Comparison of ENCODE assay signal across 13 cellular contexts in the genomic region with DNA sequence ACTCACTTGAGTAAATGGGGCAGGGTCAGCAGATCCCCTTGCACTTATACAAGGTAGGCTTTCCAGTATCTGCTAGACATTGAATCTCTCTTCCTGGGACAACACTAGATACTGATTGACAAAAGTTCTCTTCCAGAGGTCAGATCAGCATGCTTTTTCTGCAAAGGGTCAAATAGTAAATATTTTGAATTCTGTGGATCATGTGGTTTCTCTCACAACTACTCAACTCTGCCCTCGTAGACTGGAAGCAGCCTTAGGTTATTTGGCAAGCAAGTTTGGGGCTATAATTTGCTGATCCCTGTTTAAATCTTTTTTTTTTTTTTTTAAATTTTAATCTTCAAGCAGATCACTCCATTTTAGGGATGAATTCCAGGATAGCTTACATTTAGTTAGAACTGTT. TPM values are rescaled to one million over a fixed set of nuclear protein-coding genes. Genes with fewer than 3 reads are reported as not detected.
DNase-seq lines count a peak whose midpoint lies in the region; ATAC-seq, FAIRE-seq and TF ChIP-seq lines count a peak whose summit lies in the region.
"Had no signal": no experiment of that assay in that cellular context is flagged by ENCODE, and none has a peak within 500 bp of the region (broad histone marks: within the 10 kb centered on the region; RNA-seq: fewer than 3 reads in every experiment).

No MANE protein-coding gene starts in this region.

- H3K4me3 ChIP-seq in SK-N-SH (ENCODE audit: low read depth in 2 of 2, low read length in 1 of 2) (no peak overlapping the region), OCI-LY3 (ENCODE audit: low read length) (no peak overlapping the region), HepG2 (replicated peaks in 1 of 3; ENCODE audit: insufficient read depth in 1 of 3, low read depth in 2 of 3, low read length in 3 of 3) (no peak overlapping the region)
- H3K4me3 ChIP-seq in CD4-positive, alpha-beta memory T cell (ENCODE audit: low read length in 2 of 2) = no peak overlapping the region
- H3K4me3 ChIP-seq: BLaER1, HAP-1 had no signal

- CTCF ChIA-PET in SK-N-SH (lab: Yijun Ruan, JAX) = no interaction called here
- CTCF ChIA-PET in HepG2 (lab: Yijun Ruan, JAX; ENCODE audit: low intra/inter-chr PET ratio, low total read pairs) = no interaction called here
- CTCF ChIA-PET in CD4-positive, alpha-beta memory T cell (lab: Charles Lee; ENCODE audit: partially characterized antibody) = interaction anchor here (0.8 to 1.1 kb wide), 2 partner anchors 8 to 93 kb away, joined by 3 read pairs; no protein-coding TSS in a partner anchor

- intact Hi-C loops in HepG2 (cut with micrococcal nuclease; ENCODE audit: unreplicated experiment) = no loop called here
- intact Hi-C loops in CD4-positive, alpha-beta memory T cell (cut with micrococcal nuclease) = loop anchor here (2.0 kb wide), 1 partner anchor 16 kb away; no protein-coding TSS in a partner anchor

- TF ChIP-seq RAD21 in SK-N-SH (IDR thresholded peaks at IDR 0.05; ENCODE audit: low read length) (no peak), HepG2 (CRISPR knock-in tag; IDR thresholded peaks at IDR 0.05) (no peak)

- H3F3A ChIP-seq in SK-N-SH (replicated peaks; ENCODE audit: insufficient read depth) = peaks cover 20% of the 10 kb centered on the region

- in situ Hi-C loops in HepG2 (cut with HindIII; ENCODE audit: extremely low pct_ligation_motif_present, low pct_unique_long_range_greater_than_20kb) = no loop called here

- peaks cover 0 to 1% (median under 1%) of the 10 kb centered on the region in 4 donors for H3K4me1 Mint-ChIP-seq in CD4-positive, alpha-beta memory T cell
- H3K4me1 Mint-ChIP-seq in activated T-cell treated with anti-CD3 and anti-CD28 coated beads, Interleukin-2, amount 50 U/mL, for 24 hours (ENCODE audit: low read depth) = peaks cover 16% of the 10 kb centered on the region

- TF ChIP-seq EP300 in SK-N-SH (IDR thresholded peaks at IDR 0.05; ENCODE audit: borderline replicate concordance in 1 of 2, low read depth in 1 of 2, low read length in 1 of 2) = no peak
- TF ChIP-seq EP300 in HepG2 (IDR thresholded peaks at IDR 0.05; ENCODE audit: low read depth in 2 of 2, low read length in 2 of 2) = no peak
- no peak for TF ChIP-seq EP300 in HepG2 (CRISPR knock-in tag; IDR thresholded peaks at IDR 0.05; ENCODE audit: borderline replicate concordance)

- H3K9me2 ChIP-seq in SK-N-SH = no peaks in the 10 kb centered on the region

- no peak overlapping the region for H3K4me3 Mint-ChIP-seq in CD4-positive, alpha-beta memory T cell
- H3K4me3 Mint-ChIP-seq in activated T-cell treated with anti-CD3 and anti-CD28 coated beads, Interleukin-2, amount 50 U/mL, for 24 hours = no peak overlapping the region

- no peaks in the 10 kb centered on the region for H3K27me3 ChIP-seq in SK-N-SH (ENCODE audit: insufficient read depth)
- H3K27me3 ChIP-seq in OCI-LY3 (ENCODE audit: low read depth, low read length) = no peaks in the 10 kb centered on the region
- no peaks in the 10 kb centered on the region for H3K27me3 ChIP-seq in HepG2 (ENCODE audit: control insufficient read depth in 1 of 2, insufficient read depth in 2 of 2, low read length in 2 of 2)
- no peaks in the 10 kb centered on the region for H3K27me3 ChIP-seq in CD4-positive, alpha-beta memory T cell (ENCODE audit: insufficient read depth, low read length)
- H3K27me3 ChIP-seq: BLaER1 had no signal

- H3K27ac Mint-ChIP-seq in CD4-positive, alpha-beta memory T cell = peak overlapping the region in 1 of 7 donors; percentile 60
- no peak overlapping the region for H3K27ac Mint-ChIP-seq in activated T-cell treated with anti-CD3 and anti-CD28 coated beads, Interleukin-2, amount 50 U/mL, for 24 hours

- no peak for FAIRE-seq in HepG2 (lab: Jason Lieb, UNC)
- FAIRE-seq: H1 had no signal

- DNase-seq in SK-N-SH = no peak
- no peak for DNase-seq in HepG2 (ENCODE audit: low spot score)
- DNase-seq in renal cortical epithelial cell (ENCODE audit: low read depth) = peak; percentile 72
- DNase-seq in CD4-positive, alpha-beta memory T cell = no peak
- DNase-seq in activated T-cell treated with anti-CD3 and anti-CD28 coated beads, Interleukin-2, amount 50 U/mL, for 24 hours = no peak
- DNase-seq in NK-92 (lab: John Stamatoyannopoulos, UW; ENCODE audit: unreplicated experiment) = no peak
- DNase-seq: DMS53 had no signal

- H3K9me3 Mint-ChIP-seq in CD4-positive, alpha-beta memory T cell = peaks cover 0 to 4% (median 0%) of the 10 kb centered on the region in 8 donors
- peaks cover 9% of the 10 kb centered on the region for H3K9me3 Mint-ChIP-seq in activated T-cell treated with anti-CD3 and anti-CD28 coated beads, Interleukin-2, amount 50 U/mL, for 24 hours

- ATAC-seq in SK-N-SH treated with all-trans-retinoic acid at 6 μM for 48 hours = no peak
- peak; percentile 76 for ATAC-seq in HepG2

- TF ChIP-seq CTCF in SK-N-SH (IDR thresholded peaks at IDR 0.05) (no peak), OCI-LY3 (IDR thresholded peaks at IDR 0.05; ENCODE audit: low read depth, low read length) (no peak), HepG2 (CRISPR knock-in tag; IDR thresholded peaks at IDR 0.05) (no peak)

- H3K36me3 ChIP-seq in SK-N-SH (replicated peaks in 1 of 2; ENCODE audit: control insufficient read depth in 1 of 2, insufficient read depth in 2 of 2, low read length in 1 of 2) (peaks cover 0 to 4% of the 10 kb centered on the region in 2 experiments), OCI-LY3 (replicated peaks; ENCODE audit: low read depth, low read length) (peaks cover 13% of the 10 kb centered on the region), HepG2 (replicated peaks in 1 of 2; ENCODE audit: control insufficient read depth in 1 of 2, insufficient read depth in 2 of 2, low read length in 2 of 2) (no peaks in the 10 kb centered on the region)
- no peaks in the 10 kb centered on the region for H3K36me3 ChIP-seq in CD4-positive, alpha-beta memory T cell (ENCODE audit: insufficient read depth, low read length)
- H3K36me3 ChIP-seq: BLaER1, HAP-1 had no signal

- no peaks in the 10 kb centered on the region for H3K36me3 Mint-ChIP-seq in CD4-positive, alpha-beta memory T cell
- H3K36me3 Mint-ChIP-seq in activated T-cell treated with anti-CD3 and anti-CD28 coated beads, Interleukin-2, amount 50 U/mL, for 24 hours (ENCODE audit: low read depth) = no peaks in the 10 kb centered on the region

- H3K9ac ChIP-seq in SK-N-SH (no peak overlapping the region), OCI-LY3 (ENCODE audit: low read length) (peak overlapping the region; percentile 63), HepG2 (ENCODE audit: insufficient read depth, low read depth, low read length) (no peak overlapping the region)
- H3K9ac ChIP-seq: BLaER1 had no signal

- no peaks in the 10 kb centered on the region for H3K27me3 Mint-ChIP-seq in CD4-positive, alpha-beta memory T cell
- H3K27me3 Mint-ChIP-seq in activated T-cell treated with anti-CD3 and anti-CD28 coated beads, Interleukin-2, amount 50 U/mL, for 24 hours = no peaks in the 10 kb centered on the region

- 22% methylated on average over 1 of the region's 1 CpG for WGBS in SK-N-SH (ENCODE audit: low lambda C conversion rate)
- WGBS in HepG2 (ENCODE audit: low lambda C conversion rate) = 0% methylated on average over 1 of the region's 1 CpG

- H3K79me2 ChIP-seq in SK-N-SH (ENCODE audit: insufficient read depth) (no peaks in the 10 kb centered on the region), OCI-LY3 (ENCODE audit: low read length) (peaks cover 7% of the 10 kb centered on the region; the same call in 1 of the 2 replicates), HepG2 (ENCODE audit: insufficient read depth, low read length) (no peaks in the 10 kb centered on the region)

- POLR2A ChIA-PET in SK-N-SH (lab: Yijun Ruan, JAX) (no interaction called here), HepG2 (lab: Yijun Ruan, JAX) (interaction anchor here (1.4 to 1.5 kb wide), 2 partner anchors 16 to 22 kb away, joined by 3 to 4 read pairs; no protein-coding TSS in a partner anchor)
- POLR2A ChIA-PET in CD4-positive, alpha-beta memory T cell (lab: Charles Lee; ENCODE audit: partially characterized antibody) = interaction anchor here (6.2 kb wide), 1 partner anchor 16 kb away, joined by 35 read pairs; the partner anchor contains the start of gene NABP1

- 0 out of 2 replicates have a peak overlapping the region, but pooled peaks have one; percentile 12 for H2AFZ ChIP-seq in SK-N-SH (ENCODE audit: low read depth)
- H2AFZ ChIP-seq in OCI-LY3 (ENCODE audit: low read depth, low read length) = no peak overlapping the region
- H2AFZ ChIP-seq in HepG2 (ENCODE audit: low read length) = no peak overlapping the region

- H3K4me2 ChIP-seq in SK-N-SH (no peak overlapping the region), OCI-LY3 (ENCODE audit: low read length) (no peak overlapping the region), HepG2 (ENCODE audit: low read depth, low read length) (peak overlapping the region; percentile 8; the same call in 1 of the 2 replicates)
- H3K4me2 ChIP-seq: BLaER1 had no signal

- H3K27ac ChIP-seq in SK-N-SH (ENCODE audit: low read depth in 2 of 2, low read length in 1 of 2) (no peak overlapping the region), OCI-LY3 (ENCODE audit: low read length) (peak overlapping the region; percentile 91), HepG2 (ENCODE audit: extremely low read length, insufficient read depth, low read length) (no peak overlapping the region)
- H3K27ac ChIP-seq in CD4-positive, alpha-beta memory T cell (ENCODE audit: low read depth, low read length) = no peak overlapping the region
- H3K27ac ChIP-seq: 22Rv1, BLaER1 had no signal

- BruUV-seq in HepG2 (replicated peaks; lab: Mats Ljungman, UMichigan) = no TSS peak

- TF ChIP-seq POLR2A in HepG2 (IDR thresholded peaks at IDR 0.05; ENCODE audit: insufficient read depth in 1 of 2, low read depth in 2 of 2, low read length in 2 of 2) = no peak

- peaks cover 0 to 6% of the 10 kb centered on the region in 2 experiments; a peak in 1 of 4 replicates for H3K4me1 ChIP-seq in SK-N-SH (ENCODE audit: control insufficient read depth in 1 of 2, insufficient read depth in 2 of 2, low read depth in 1 of 2, low read length in 1 of 2)
- H3K4me1 ChIP-seq in OCI-LY3 (ENCODE audit: low read length) = peaks cover 55% of the 10 kb centered on the region
- H3K4me1 ChIP-seq in HepG2 (ENCODE audit: insufficient read depth, low read length) = peaks cover 14% of the 10 kb centered on the region
- H3K4me1 ChIP-seq in CD4-positive, alpha-beta memory T cell (ENCODE audit: insufficient read depth, low read length) = no peaks in the 10 kb centered on the region
- H3K4me1 ChIP-seq: BLaER1, HAP-1 had no signal

- H4K20me1 ChIP-seq in SK-N-SH (ENCODE audit: insufficient read depth) (no peaks in the 10 kb centered on the region), OCI-LY3 (ENCODE audit: insufficient read depth, low read length) (no peaks in the 10 kb centered on the region), HepG2 (ENCODE audit: insufficient read depth, low read length) (no peaks in the 10 kb centered on the region)
- H4K20me1 ChIP-seq: BLaER1 had no signal

- H3K9me3 ChIP-seq in SK-N-SH (no peaks in the 10 kb centered on the region), OCI-LY3 (ENCODE audit: insufficient read depth, low read length) (no peaks in the 10 kb centered on the region), HepG2 (ENCODE audit: low read length) (no peaks in the 10 kb centered on the region)
- peaks cover 0 to 3% of the 10 kb centered on the region in 2 donors for H3K9me3 ChIP-seq in CD4-positive, alpha-beta memory T cell (ENCODE audit: control insufficient read depth in 1 of 2, low read length in 2 of 2)
- H3K9me3 ChIP-seq: BLaER1, HAP-1 had no signal

RNA-seq across cellular contexts. Expression of gene NABP1, which starts 17.4 kb away (rescaled TPM):
- polyA plus RNA-seq in SK-N-SH (2012; rRNA removed) (19.1 and 35.7 TPM in 2 replicates), HepG2 (2011; rRNA removed) (19.8 and 24.2 TPM in 2 replicates)
- polyA plus RNA-seq in SK-N-SH (2012; cell fraction: cytosol; rRNA removed) = 10.4 and 13.5 TPM in 2 replicates
- polyA plus RNA-seq in SK-N-SH (2012; cell fraction: nucleus; rRNA removed) = 65.9 and 172 TPM in 2 replicates
- total RNA-seq in HepG2 (2016; rRNA removed; fragmentation: Illumina TruSeq; extraction: Trizol) (4.9 and 14.9 TPM in 2 replicates), renal cortical epithelial cell (123 and 179 TPM in 2 replicates)
- 3.4 and 3.5 TPM in 2 replicates for total RNA-seq in HepG2 (2016; cell fraction: cytosol; rRNA removed; fragmentation: Illumina TruSeq; extraction: Trizol; ENCODE audit: low read depth)
- total RNA-seq in HepG2 (2016; cell fraction: insoluble cytoplasmic fraction; rRNA removed; fragmentation: Illumina TruSeq; extraction: Trizol) = 4.9 and 13.0 TPM in 2 replicates
- 5.4 and 7.2 TPM in 2 replicates for total RNA-seq in HepG2 (2016; cell fraction: membrane; rRNA removed; fragmentation: Illumina TruSeq; extraction: Trizol)
- 39.0 and 39.1 TPM in 2 replicates for total RNA-seq in HepG2 (2016; cell fraction: nucleus; rRNA removed; fragmentation: Illumina TruSeq; extraction: Trizol)
- polyA plus RNA-seq in HepG2 (2011; cell fraction: cytosol; rRNA removed) = 1.5 and 2.3 TPM in 2 replicates
- polyA plus RNA-seq in HepG2 (2011; cell fraction: nucleus; rRNA removed) = 69.0 and 77.8 TPM in 2 replicates
- polyA plus RNA-seq in HepG2 (2012) = 11.7 and 15.0 TPM in 2 replicates
- polyA plus RNA-seq in HepG2 (2016; cell fraction: cytosol; fragmentation: Illumina TruSeq; extraction: Trizol; ENCODE audit: low read depth) = 0.61 and 0.70 TPM in 2 replicates
- polyA plus RNA-seq in HepG2 (2016; cell fraction: insoluble cytoplasmic fraction; fragmentation: Illumina TruSeq; extraction: Trizol; ENCODE audit: low read depth) = 3.6 and 3.9 TPM in 2 replicates
- polyA plus RNA-seq in HepG2 (2016; cell fraction: membrane; fragmentation: Illumina TruSeq; extraction: Trizol; ENCODE audit: low read depth) = 1.8 TPM in 2 replicates
- 30.5 and 31.7 TPM in 2 replicates for polyA plus RNA-seq in HepG2 (2016; cell fraction: nucleus; fragmentation: Illumina TruSeq; extraction: Trizol; ENCODE audit: insufficient read depth, low read depth)
- polyA minus RNA-seq in HepG2 (2011; rRNA and poly(A)+ RNA removed; ENCODE audit: low replicate concordance) = 10.1 and 23.0 TPM in 2 replicates
- polyA minus RNA-seq in HepG2 (2011; cell fraction: cytosol; rRNA and poly(A)+ RNA removed) = 3.7 and 3.8 TPM in 2 replicates
- polyA minus RNA-seq in HepG2 (2011; cell fraction: nucleus; rRNA and poly(A)+ RNA removed) = 225 and 258 TPM in 2 replicates
- total RNA-seq in CD4-positive, alpha-beta memory T cell = 100 to 1,000 TPM; 107 to 111 TPM
- polyA plus RNA-seq in CD4-positive, alpha-beta memory T cell = 10 to 100 TPM; 14.6 to 22.4 TPM
